13 cellular contexts compared by ENCODE assay signal in genomic region chr14:54809767-54810166, GRCh38.
"Had no signal": no experiment of that assay in that cellular context is flagged by ENCODE, and none has a peak within 500 bp of the region (broad histone marks: within the 10 kb centered on the region; RNA-seq: fewer than 3 reads in every experiment).

No MANE protein-coding gene starts in this region.

- H3K4me3 ChIP-seq: dorsolateral prefrontal cortex, gastroesophageal sphincter, heart right ventricle, suprapubic skin, upper lobe of left lung had no signal

- H3K9me3 Mint-ChIP-seq: natural killer cell; stimulated activated naive CD8-positive, alpha-beta T cell treated with anti-CD3 and anti-CD28 coated beads, Interleukin-15, Interleukin-2, amounts not matched to agents 100 ng/mL and 50 ng/mL, for 24 hours had no signal

- H3K27me3 ChIP-seq: dorsolateral prefrontal cortex, gastroesophageal sphincter, heart right ventricle, upper lobe of left lung had no signal

- H3K36me3 Mint-ChIP-seq: natural killer cell had no signal

- H3K27ac Mint-ChIP-seq: natural killer cell; stimulated activated naive CD8-positive, alpha-beta T cell treated with anti-CD3 and anti-CD28 coated beads, Interleukin-15, Interleukin-2, amounts not matched to agents 100 ng/mL and 50 ng/mL, for 24 hours had no signal

- DNase-seq: activated naive CD4-positive, alpha-beta T cell treated with Interleukin-2 at 50 U/mL for 16 hours; dorsolateral prefrontal cortex; erythroblast; heart right ventricle; mesendoderm; natural killer cell; retina; stimulated activated CD4-positive, alpha-beta T cell treated with anti-CD3 and anti-CD28 coated beads, Interleukin-12 subunit alpha, Interleukin-12 subunit beta, amount 100 ng/mL, for 4 hours; upper lobe of left lung had no signal

- ATAC-seq: gastroesophageal sphincter, heart right ventricle, natural killer cell had no signal

- H3K36me3 ChIP-seq: gastroesophageal sphincter, heart right ventricle, neutrophil, suprapubic skin, upper lobe of left lung had no signal

- H3K4me3 Mint-ChIP-seq: natural killer cell; stimulated activated naive CD8-positive, alpha-beta T cell treated with anti-CD3 and anti-CD28 coated beads, Interleukin-15, Interleukin-2, amounts not matched to agents 100 ng/mL and 50 ng/mL, for 24 hours had no signal

- H3K9me3 ChIP-seq: gastroesophageal sphincter, heart right ventricle, neutrophil, suprapubic skin, upper lobe of left lung had no signal

- H3K27ac ChIP-seq: dorsolateral prefrontal cortex, gastroesophageal sphincter, heart right ventricle, neutrophil, suprapubic skin, upper lobe of left lung had no signal
